10 cellular contexts compared by ENCODE assay signal in the genomic region with DNA sequence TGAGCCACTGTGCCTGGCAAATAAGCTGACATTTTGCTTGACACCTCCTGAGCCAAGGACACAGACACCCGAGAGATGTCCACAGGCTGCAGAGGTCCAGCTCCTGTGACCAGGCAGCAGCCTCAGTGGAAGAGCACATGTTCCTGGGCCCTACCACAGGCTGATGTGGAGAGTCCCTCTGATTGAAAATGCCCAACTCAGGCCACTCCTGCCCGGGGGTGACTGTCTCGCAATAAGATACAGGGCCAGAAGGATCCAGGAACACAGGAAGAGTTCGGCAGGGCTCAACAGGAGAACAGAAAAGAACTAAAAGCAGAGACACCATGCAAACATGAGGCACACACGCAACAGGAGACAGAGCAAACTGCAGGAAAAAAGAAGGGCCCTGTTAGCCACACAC. TPM values are rescaled to one million over a fixed set of nuclear protein-coding genes. Genes with fewer than 3 reads are reported as not detected.
DNase-seq lines count a peak whose midpoint lies in the region; ATAC-seq and TF ChIP-seq lines count a peak whose summit lies in the region.
"Had no signal": no experiment of that assay in that cellular context is flagged by ENCODE, and none has a peak within 500 bp of the region (broad histone marks: within the 10 kb centered on the region; RNA-seq: fewer than 3 reads in every experiment).

No MANE protein-coding gene starts in this region.

- 73 to 76% methylated on average over 5 of the region's 5 CpGs for WGBS in upper lobe of left lung, 2 donors

- no peaks in the 10 kb centered on the region for H3K9me3 ChIP-seq in naive thymus-derived CD4-positive, alpha-beta T cell (ENCODE audit: control insufficient read depth in 2 of 3, low read length in 3 of 3)
- H3K9me3 ChIP-seq in upper lobe of left lung, result no peaks in the 10 kb centered on the region
- H3K9me3 ChIP-seq: BE2C had no signal

- H3K4me3 ChIP-seq in naive thymus-derived CD4-positive, alpha-beta T cell (ENCODE audit: low read length), result no peak overlapping the region
- H3K4me3 ChIP-seq in upper lobe of left lung, result no peak overlapping the region

- no peak for TF ChIP-seq EP300 in upper lobe of left lung (IDR thresholded peaks at IDR 0.05)

- no peaks in the 10 kb centered on the region for H3K36me3 ChIP-seq in naive thymus-derived CD4-positive, alpha-beta T cell (ENCODE audit: control insufficient read depth in 2 of 3, insufficient read depth in 3 of 3, low read length in 3 of 3)
- H3K36me3 ChIP-seq in upper lobe of left lung, result no peaks in the 10 kb centered on the region
- H3K36me3 ChIP-seq: BE2C had no signal

- no peaks in the 10 kb centered on the region for H3K36me3 Mint-ChIP-seq in activated naive CD4-positive, alpha-beta T cell treated with anti-CD3 and anti-CD28 coated beads, Interleukin-2, amount 50 U/mL, for 24 hours
- no peaks in the 10 kb centered on the region for H3K36me3 Mint-ChIP-seq in brain
- H3K36me3 Mint-ChIP-seq in naive thymus-derived CD4-positive, alpha-beta T cell, result no peaks in the 10 kb centered on the region

- H3K4me1 Mint-ChIP-seq in activated naive CD4-positive, alpha-beta T cell treated with anti-CD3 and anti-CD28 coated beads, Interleukin-2, amount 50 U/mL, for 24 hours, result peaks cover 20% of the 10 kb centered on the region
- H3K4me1 Mint-ChIP-seq in brain, result peaks cover 30% of the 10 kb centered on the region
- peaks cover 3 to 35% (median 14%) of the 10 kb centered on the region in 7 donors for H3K4me1 Mint-ChIP-seq in naive thymus-derived CD4-positive, alpha-beta T cell

- CTCF ChIA-PET in naive thymus-derived CD4-positive, alpha-beta T cell (lab: Charles Lee), result interaction anchor here (3.7 kb wide), 1 partner anchor 37 kb away, joined by 42 read pairs; no protein-coding TSS in a partner anchor

- no peak for TF ChIP-seq CTCF in brain (conservative IDR thresholded peaks at IDR 0.05)
- no peak for TF ChIP-seq CTCF in upper lobe of left lung (IDR thresholded peaks at IDR 0.05)

- H3K4me1 ChIP-seq in naive thymus-derived CD4-positive, alpha-beta T cell (ENCODE audit: control insufficient read depth in 2 of 2, insufficient read depth in 2 of 2, low read length in 2 of 2), result peaks cover 9 to 18% of the 10 kb centered on the region in 2 donors
- peaks cover 21 to 43% (median 25%) of the 10 kb centered on the region in 4 donors for H3K4me1 ChIP-seq in upper lobe of left lung

- no peaks in the 10 kb centered on the region for H3K27me3 Mint-ChIP-seq in activated naive CD4-positive, alpha-beta T cell treated with anti-CD3 and anti-CD28 coated beads, Interleukin-2, amount 50 U/mL, for 24 hours
- H3K27me3 Mint-ChIP-seq in brain, result peaks cover 3% of the 10 kb centered on the region
- no peaks in the 10 kb centered on the region for H3K27me3 Mint-ChIP-seq in naive thymus-derived CD4-positive, alpha-beta T cell

- H3K9me3 Mint-ChIP-seq in activated naive CD4-positive, alpha-beta T cell treated with anti-CD3 and anti-CD28 coated beads, Interleukin-2, amount 50 U/mL, for 24 hours, result no peaks in the 10 kb centered on the region
- no peaks in the 10 kb centered on the region for H3K9me3 Mint-ChIP-seq in brain
- no peaks in the 10 kb centered on the region for H3K9me3 Mint-ChIP-seq in naive thymus-derived CD4-positive, alpha-beta T cell

- intact Hi-C loops in naive thymus-derived CD4-positive, alpha-beta T cell (cut with micrococcal nuclease), result no loop called here

- POLR2A ChIA-PET in naive thymus-derived CD4-positive, alpha-beta T cell (lab: Charles Lee), result interaction anchor here (0.7 to 18.6 kb wide), 6 partner anchors 9 to 1604 kb away, joined by 3 to 1164 read pairs (median 11); a partner anchor contains a TSS

- no peak overlapping the region for H3K27ac ChIP-seq in naive thymus-derived CD4-positive, alpha-beta T cell (ENCODE audit: low read depth, low read length)
- peak overlapping the region; percentile 91 to 96 (median 94) for H3K27ac ChIP-seq in upper lobe of left lung

- no peak for TF ChIP-seq POLR2A in upper lobe of left lung (IDR thresholded peaks at IDR 0.05)

- H3K4me3 Mint-ChIP-seq in activated naive CD4-positive, alpha-beta T cell treated with anti-CD3 and anti-CD28 coated beads, Interleukin-2, amount 50 U/mL, for 24 hours, result peak overlapping the region; percentile 0
- H3K4me3 Mint-ChIP-seq in brain, result peak overlapping the region in 1 of 5 experiments; percentile 63
- H3K4me3 Mint-ChIP-seq in naive thymus-derived CD4-positive, alpha-beta T cell, result peak overlapping the region in 6 of 10 donors; percentile 9 to 53 (median 30)

- no peak for DNase-seq in activated naive CD4-positive, alpha-beta T cell (lab: John Stamatoyannopoulos, UW)
- no peak for DNase-seq in naive thymus-derived CD4-positive, alpha-beta T cell
- DNase-seq in upper lobe of left lung (no peak), AML-193 (lab: John Stamatoyannopoulos, UW) (no peak)
- no peak for DNase-seq in activated CD4-positive, CD25-positive, alpha-beta regulatory T cell (lab: John Stamatoyannopoulos, UW)
- DNase-seq: BE2C, NCI-H2081 treated with DMSO at 0.1 percent for 48 hours had no signal

- no peaks in the 10 kb centered on the region for H3K27me3 ChIP-seq in naive thymus-derived CD4-positive, alpha-beta T cell (ENCODE audit: control insufficient read depth in 2 of 2, insufficient read depth in 2 of 2, low read length in 2 of 2)
- H3K27me3 ChIP-seq in upper lobe of left lung, result no peaks in the 10 kb centered on the region
- H3K27me3 ChIP-seq: BE2C had no signal

- no peak for ATAC-seq in naive thymus-derived CD4-positive, alpha-beta T cell
- no peak for ATAC-seq in upper lobe of left lung (ENCODE audit: low FRiP score in 2 of 2)
- ATAC-seq in GM21526 (IDR thresholded peaks at IDR 0.05; ENCODE audit: low FRiP score, unreplicated experiment), result no peak

- peak overlapping the region; percentile 99 for H3K27ac Mint-ChIP-seq in activated naive CD4-positive, alpha-beta T cell treated with anti-CD3 and anti-CD28 coated beads, Interleukin-2, amount 50 U/mL, for 24 hours
- peak overlapping the region; percentile 14 to 98 (median 63) for H3K27ac Mint-ChIP-seq in brain
- peak overlapping the region; percentile 68 to 99 (median 98) for H3K27ac Mint-ChIP-seq in naive thymus-derived CD4-positive, alpha-beta T cell

RNA-seq across cellular contexts. Expression of a gene that starts 28.4 kb away (rescaled TPM):
- 7.1 TPM for polyA plus RNA-seq in brain (ENCODE audit: insufficient read depth, low read depth, low replicate concordance)
- total RNA-seq in naive thymus-derived CD4-positive, alpha-beta T cell, result over 10,000 TPM in 4 of 5 experiments, 1,000 to 10,000 TPM in 1; 8,375 to 32,234 (median 31,408) TPM
- polyA plus RNA-seq in naive thymus-derived CD4-positive, alpha-beta T cell, result 1,000 to 10,000 TPM in 1 of 2 donors, 100 to 1,000 TPM in 1; 734 to 5,106 TPM
- total RNA-seq in upper lobe of left lung, result over 10,000 TPM in 5 of 6 donors, 1,000 to 10,000 TPM in 1; 9,697 to 52,390 (median 19,698) TPM

RNA-seq across cellular contexts. Expression of a gene that starts 47.8 kb away (rescaled TPM):
- 3.8 TPM for polyA plus RNA-seq in brain (ENCODE audit: insufficient read depth, low read depth, low replicate concordance)
- 1,000 to 10,000 TPM in 1 of 5 experiments, 100 to 1,000 TPM in 4; 358 to 1,454 (median 414) TPM for total RNA-seq in naive thymus-derived CD4-positive, alpha-beta T cell
- 1 to 10 TPM; 2.5 to 2.6 TPM for polyA plus RNA-seq in naive thymus-derived CD4-positive, alpha-beta T cell
- 1,000 to 10,000 TPM in 3 of 6 donors, 100 to 1,000 TPM in 3; 245 to 3,084 (median 1,019) TPM for total RNA-seq in upper lobe of left lung

RNA-seq across cellular contexts. Expression of a gene that starts 54.5 kb away (rescaled TPM):
- polyA plus RNA-seq in brain (ENCODE audit: insufficient read depth, low read depth, low replicate concordance), result 81.7 TPM
- total RNA-seq in naive thymus-derived CD4-positive, alpha-beta T cell, result 10 to 100 TPM; 63.2 to 79.8 (median 70.4) TPM
- 10 to 100 TPM; 27.0 to 69.1 TPM for polyA plus RNA-seq in naive thymus-derived CD4-positive, alpha-beta T cell
- 100 to 1,000 TPM in 1 of 6 donors, 10 to 100 TPM in 5; 64.0 to 120 (median 88.8) TPM for total RNA-seq in upper lobe of left lung
